1 cellular context compared by ENCODE assay signal in the genomic region with DNA sequence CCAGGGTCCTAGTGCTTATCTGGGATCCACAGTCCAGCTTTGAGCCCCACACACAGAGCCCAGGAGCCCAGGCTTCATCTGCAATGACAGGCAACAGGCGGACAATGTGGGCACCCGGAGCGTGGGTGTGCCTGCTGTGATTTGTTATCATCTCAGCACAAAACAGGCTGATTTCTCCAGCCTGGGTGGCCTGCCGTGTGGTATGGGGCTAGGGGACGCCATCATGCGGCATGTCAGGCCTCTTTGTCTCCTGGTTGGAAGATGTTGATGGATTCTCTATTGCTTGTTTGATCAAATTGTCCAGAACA.
TF ChIP-seq lines count a peak whose summit lies in the region.

No MANE protein-coding gene starts in this region.

TF ChIP-seq in SK-N-SH, 30 proteins besides CTCF, POLR2A, EP300 and RAD21 (continued from another document):
- TF ChIP-seq, protein P1, sequence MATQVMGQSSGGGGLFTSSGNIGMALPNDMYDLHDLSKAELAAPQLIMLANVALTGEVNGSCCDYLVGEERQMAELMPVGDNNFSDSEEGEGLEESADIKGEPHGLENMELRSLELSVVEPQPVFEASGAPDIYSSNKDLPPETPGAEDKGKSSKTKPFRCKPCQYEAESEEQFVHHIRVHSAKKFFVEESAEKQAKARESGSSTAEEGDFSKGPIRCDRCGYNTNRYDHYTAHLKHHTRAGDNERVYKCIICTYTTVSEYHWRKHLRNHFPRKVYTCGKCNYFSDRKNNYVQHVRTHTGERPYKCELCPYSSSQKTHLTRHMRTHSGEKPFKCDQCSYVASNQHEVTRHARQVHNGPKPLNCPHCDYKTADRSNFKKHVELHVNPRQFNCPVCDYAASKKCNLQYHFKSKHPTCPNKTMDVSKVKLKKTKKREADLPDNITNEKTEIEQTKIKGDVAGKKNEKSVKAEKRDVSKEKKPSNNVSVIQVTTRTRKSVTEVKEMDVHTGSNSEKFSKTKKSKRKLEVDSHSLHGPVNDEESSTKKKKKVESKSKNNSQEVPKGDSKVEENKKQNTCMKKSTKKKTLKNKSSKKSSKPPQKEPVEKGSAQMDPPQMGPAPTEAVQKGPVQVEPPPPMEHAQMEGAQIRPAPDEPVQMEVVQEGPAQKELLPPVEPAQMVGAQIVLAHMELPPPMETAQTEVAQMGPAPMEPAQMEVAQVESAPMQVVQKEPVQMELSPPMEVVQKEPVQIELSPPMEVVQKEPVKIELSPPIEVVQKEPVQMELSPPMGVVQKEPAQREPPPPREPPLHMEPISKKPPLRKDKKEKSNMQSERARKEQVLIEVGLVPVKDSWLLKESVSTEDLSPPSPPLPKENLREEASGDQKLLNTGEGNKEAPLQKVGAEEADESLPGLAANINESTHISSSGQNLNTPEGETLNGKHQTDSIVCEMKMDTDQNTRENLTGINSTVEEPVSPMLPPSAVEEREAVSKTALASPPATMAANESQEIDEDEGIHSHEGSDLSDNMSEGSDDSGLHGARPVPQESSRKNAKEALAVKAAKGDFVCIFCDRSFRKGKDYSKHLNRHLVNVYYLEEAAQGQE (IDR thresholded peaks at IDR 0.05; ENCODE audit: low read depth, low read length): no peak
- peak; percentile 14; the same call in 1 of the 2 replicates for TF ChIP-seq RCOR1 (IDR thresholded peaks at IDR 0.05; ENCODE audit: low read length)
- TF ChIP-seq GATA2 (CRISPR knock-in tag; IDR thresholded peaks at IDR 0.05): peak; percentile 75
- TF ChIP-seq FOXJ3 (CRISPR knock-in tag; IDR thresholded peaks at IDR 0.05): peak; percentile 79; the same call in 1 of the 2 replicates
- no peak for TF ChIP-seq POLR2AphosphoS5 (IDR thresholded peaks at IDR 0.05; ENCODE audit: low read depth, low read length)
- TF ChIP-seq ELF1 (IDR thresholded peaks at IDR 0.05): no peak
